In genomic region chr10:128060341-128060851, GRCh38 we compare ENCODE assay signal across 15 cellular contexts.
DNase-seq lines count a peak whose midpoint lies in the region; ATAC-seq and TF ChIP-seq lines count a peak whose summit lies in the region.
"Had no signal": no experiment of that assay in that cellular context is flagged by ENCODE, and none has a peak within 500 bp of the region (broad histone marks: within the 10 kb centered on the region; RNA-seq: fewer than 3 reads in every experiment).

No MANE protein-coding gene starts in this region.

- peaks cover 63% of the 10 kb centered on the region for H3K36me3 ChIP-seq in upper lobe of right lung
- H3K36me3 ChIP-seq: prostate gland had no signal

- TF ChIP-seq CTCF in upper lobe of right lung (IDR thresholded peaks at IDR 0.05): no peak

- H3K27me3 Mint-ChIP-seq in activated naive CD8-positive, alpha-beta T cell: no peaks in the 10 kb centered on the region
- H3K27me3 Mint-ChIP-seq in activated naive CD8-positive, alpha-beta T cell treated with anti-CD3 and anti-CD28 coated beads for 36 hours: no peaks in the 10 kb centered on the region
- H3K27me3 Mint-ChIP-seq in activated T-helper 1 cell treated with anti-CD3 and anti-CD28 coated beads, Interleukin-12 subunit alpha, Interleukin-12 subunit beta, Interleukin-2, Interleukin-4 antibody, amounts not matched to agents 30 ng/mL and 10 ng/mL and 1 ng/mL, durations not matched to agents 14 hours and 24 hours and 36 hours (ENCODE audit: insufficient read depth): no peaks in the 10 kb centered on the region
- no peaks in the 10 kb centered on the region for H3K27me3 Mint-ChIP-seq in naive B cell
- H3K27me3 Mint-ChIP-seq: activated CD4-positive, alpha-beta T cell treated with anti-CD3 and anti-CD28 coated beads for 36 hours had no signal

- DNase-seq in activated naive CD8-positive, alpha-beta T cell treated with anti-CD3 and anti-CD28 coated beads for 36 hours: no peak
- DNase-seq in activated T-helper 1 cell treated with anti-CD3 and anti-CD28 coated beads, Interleukin-12 subunit alpha, Interleukin-12 subunit beta, Interleukin-2, Interleukin-4 antibody, amounts not matched to agents 30 ng/mL and 10 ng/mL and 1 ng/mL, durations not matched to agents 14 hours and 24 hours and 36 hours (ENCODE audit: low spot score): no peak
- no peak for DNase-seq in naive B cell
- peak; percentile 48 for DNase-seq in upper lobe of right lung
- DNase-seq in effector CD4-positive, alpha-beta T cell: no peak
- no peak for DNase-seq in stimulated activated CD4-positive, alpha-beta T cell treated with anti-CD3 and anti-CD28 coated beads, Interleukin-1b, Interleukin-23, amount 100 ng/mL, for 48 hours
- DNase-seq: activated CD4-positive, alpha-beta T cell treated with anti-CD3 and anti-CD28 coated beads for 36 hours; NCI-H1417 treated with DMSO at 0.1 percent for 48 hours; SK-N-SH had no signal

- no peak for ATAC-seq in naive B cell (ENCODE audit: low read depth in 2 of 2)
- no peak for ATAC-seq in upper lobe of right lung
- no peak for ATAC-seq in HG03565 (IDR thresholded peaks at IDR 0.05; ENCODE audit: unreplicated experiment)
- ATAC-seq: activated CD4-positive, alpha-beta T cell treated with anti-CD3 and anti-CD28 coated beads for 36 hours; heart left ventricle had no signal

- H3K27ac ChIP-seq in upper lobe of right lung: no peak overlapping the region
- H3K27ac ChIP-seq: prostate gland had no signal

- H3K4me1 ChIP-seq in upper lobe of right lung: peaks cover 33% of the 10 kb centered on the region
- H3K4me1 ChIP-seq: prostate gland had no signal

- H3K4me3 ChIP-seq in upper lobe of right lung: no peak overlapping the region
- H3K4me3 ChIP-seq: heart left ventricle, Peyer's patch, prostate gland, tibial artery had no signal

- no peak overlapping the region for H3K4me3 Mint-ChIP-seq in activated naive CD8-positive, alpha-beta T cell
- H3K4me3 Mint-ChIP-seq in activated naive CD8-positive, alpha-beta T cell treated with anti-CD3 and anti-CD28 coated beads for 36 hours: no peak overlapping the region
- no peak overlapping the region for H3K4me3 Mint-ChIP-seq in activated T-helper 1 cell treated with anti-CD3 and anti-CD28 coated beads, Interleukin-12 subunit alpha, Interleukin-12 subunit beta, Interleukin-2, Interleukin-4 antibody, amounts not matched to agents 30 ng/mL and 10 ng/mL and 1 ng/mL, durations not matched to agents 14 hours and 24 hours and 36 hours
- H3K4me3 Mint-ChIP-seq in naive B cell: peak overlapping the region in 1 of 8 donors; percentile 30
- H3K4me3 Mint-ChIP-seq: activated CD4-positive, alpha-beta T cell treated with anti-CD3 and anti-CD28 coated beads for 36 hours had no signal

- no peaks in the 10 kb centered on the region for H3K27me3 ChIP-seq in upper lobe of right lung
- H3K27me3 ChIP-seq: heart left ventricle, Peyer's patch, tibial artery had no signal

- no peaks in the 10 kb centered on the region for H3K9me3 Mint-ChIP-seq in activated naive CD8-positive, alpha-beta T cell (ENCODE audit: low read depth)
- H3K9me3 Mint-ChIP-seq in activated naive CD8-positive, alpha-beta T cell treated with anti-CD3 and anti-CD28 coated beads for 36 hours: no peaks in the 10 kb centered on the region
- no peaks in the 10 kb centered on the region for H3K9me3 Mint-ChIP-seq in activated T-helper 1 cell treated with anti-CD3 and anti-CD28 coated beads, Interleukin-12 subunit alpha, Interleukin-12 subunit beta, Interleukin-2, Interleukin-4 antibody, amounts not matched to agents 30 ng/mL and 10 ng/mL and 1 ng/mL, durations not matched to agents 14 hours and 24 hours and 36 hours
- H3K9me3 Mint-ChIP-seq in naive B cell: no peaks in the 10 kb centered on the region

- no peaks in the 10 kb centered on the region for H3K9me3 ChIP-seq in upper lobe of right lung
- H3K9me3 ChIP-seq: heart left ventricle, Peyer's patch, prostate gland, SK-N-SH, tibial artery had no signal

- H3K4me1 Mint-ChIP-seq in activated naive CD8-positive, alpha-beta T cell (ENCODE audit: low read depth): peaks cover 71% of the 10 kb centered on the region
- H3K4me1 Mint-ChIP-seq in activated naive CD8-positive, alpha-beta T cell treated with anti-CD3 and anti-CD28 coated beads for 36 hours: peaks cover 60% of the 10 kb centered on the region
- H3K4me1 Mint-ChIP-seq in activated T-helper 1 cell treated with anti-CD3 and anti-CD28 coated beads, Interleukin-12 subunit alpha, Interleukin-12 subunit beta, Interleukin-2, Interleukin-4 antibody, amounts not matched to agents 30 ng/mL and 10 ng/mL and 1 ng/mL, durations not matched to agents 14 hours and 24 hours and 36 hours (ENCODE audit: low read depth): peaks cover 42% of the 10 kb centered on the region
- H3K4me1 Mint-ChIP-seq in naive B cell: peaks cover 44 to 73% (median 71%) of the 10 kb centered on the region in 3 donors

- H3K27ac Mint-ChIP-seq in activated naive CD8-positive, alpha-beta T cell: peak overlapping the region; percentile 29
- H3K27ac Mint-ChIP-seq in activated naive CD8-positive, alpha-beta T cell treated with anti-CD3 and anti-CD28 coated beads for 36 hours: no peak overlapping the region
- peak overlapping the region; percentile 13 for H3K27ac Mint-ChIP-seq in activated T-helper 1 cell treated with anti-CD3 and anti-CD28 coated beads, Interleukin-12 subunit alpha, Interleukin-12 subunit beta, Interleukin-2, Interleukin-4 antibody, amounts not matched to agents 30 ng/mL and 10 ng/mL and 1 ng/mL, durations not matched to agents 14 hours and 24 hours and 36 hours
- H3K27ac Mint-ChIP-seq in naive B cell: peak overlapping the region in 4 of 6 donors; percentile 13 to 58 (median 41)
- H3K27ac Mint-ChIP-seq: activated CD4-positive, alpha-beta T cell treated with anti-CD3 and anti-CD28 coated beads for 36 hours had no signal

- peaks cover 22% of the 10 kb centered on the region for H3K36me3 Mint-ChIP-seq in activated naive CD8-positive, alpha-beta T cell
- peaks cover 43% of the 10 kb centered on the region for H3K36me3 Mint-ChIP-seq in activated naive CD8-positive, alpha-beta T cell treated with anti-CD3 and anti-CD28 coated beads for 36 hours
- peaks cover 50% of the 10 kb centered on the region for H3K36me3 Mint-ChIP-seq in activated T-helper 1 cell treated with anti-CD3 and anti-CD28 coated beads, Interleukin-12 subunit alpha, Interleukin-12 subunit beta, Interleukin-2, Interleukin-4 antibody, amounts not matched to agents 30 ng/mL and 10 ng/mL and 1 ng/mL, durations not matched to agents 14 hours and 24 hours and 36 hours (ENCODE audit: low read depth)
- H3K36me3 Mint-ChIP-seq in naive B cell: peaks cover 21 to 28% of the 10 kb centered on the region in 2 donors

- intact Hi-C loops in activated T-helper 1 cell treated with anti-CD3 and anti-CD28 coated beads, Interleukin-12 subunit alpha, Interleukin-12 subunit beta, Interleukin-2, Interleukin-4 antibody, amounts not matched to agents 30 ng/mL and 10 ng/mL and 1 ng/mL, durations not matched to agents 14 hours and 24 hours and 36 hours (cut with micrococcal nuclease): no loop called here
- intact Hi-C loops in upper lobe of right lung (cut with DNase I): no loop called here
